In the genomic region with DNA sequence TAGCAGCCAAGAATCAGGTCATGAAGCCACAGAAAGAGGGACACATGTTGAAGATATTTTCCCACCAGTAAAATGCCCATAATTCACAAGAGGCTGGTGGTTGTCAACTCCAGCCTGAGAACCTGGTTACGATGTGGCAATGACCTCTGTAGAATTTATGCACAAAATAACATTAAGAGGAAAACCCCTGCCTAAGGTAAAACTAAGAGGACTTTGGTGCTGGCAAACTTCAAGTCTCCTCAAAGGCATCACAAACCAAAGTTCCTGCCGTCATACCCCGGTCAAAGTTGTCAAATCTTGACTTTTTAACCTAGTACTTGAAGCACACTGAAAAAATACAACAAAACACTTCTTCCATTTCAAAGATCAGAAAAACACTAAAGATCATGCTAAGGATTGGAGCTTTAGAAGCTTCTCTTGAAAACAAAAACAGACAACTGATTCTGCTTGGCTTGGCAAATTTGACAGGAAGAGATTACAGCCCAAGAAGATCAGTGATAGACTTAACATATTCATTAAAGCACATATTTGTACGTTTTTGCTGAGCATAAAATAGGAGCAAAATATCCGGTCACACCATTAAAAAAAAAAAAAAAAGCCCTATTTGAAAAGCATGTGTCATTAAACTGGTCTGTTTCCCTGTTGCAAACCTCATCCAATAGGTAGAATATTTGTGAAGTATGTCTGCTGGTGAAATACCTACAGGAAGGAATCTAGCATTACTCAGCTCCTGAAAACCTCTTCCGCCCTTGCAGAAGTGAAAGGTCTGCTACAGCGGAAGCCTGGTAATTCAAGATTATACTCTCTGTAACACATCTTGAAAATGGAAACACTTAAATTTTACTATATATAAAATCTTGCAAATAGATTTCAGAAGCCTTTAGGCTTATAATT, we compare ENCODE assay signal across 9 cellular contexts. TPM values are rescaled to one million over a fixed set of nuclear protein-coding genes. Genes with fewer than 3 reads are reported as not detected.
DNase-seq lines count a peak whose midpoint lies in the region; ATAC-seq and TF ChIP-seq lines count a peak whose summit lies in the region.
"Had no signal": no experiment of that assay in that cellular context is flagged by ENCODE, and none has a peak within 500 bp of the region (broad histone marks: within the 10 kb centered on the region; RNA-seq: fewer than 3 reads in every experiment).

No MANE protein-coding gene starts in this region.

- H3K4me3 Mint-ChIP-seq in T-cell = peak overlapping the region; percentile 51 to 61 (median 60)

- H2AFZ ChIP-seq in parathyroid adenoma = no peak overlapping the region

- no peaks in the 10 kb centered on the region for H3K27me3 ChIP-seq in parathyroid adenoma (ENCODE audit: control insufficient read depth, insufficient read depth, low read length)

- no peaks in the 10 kb centered on the region for H3K79me2 ChIP-seq in parathyroid adenoma

- H3K27ac Mint-ChIP-seq in T-cell = peak overlapping the region; percentile 94

- H3K36me3 Mint-ChIP-seq in T-cell = peaks cover 51% of the 10 kb centered on the region

- no peaks in the 10 kb centered on the region for H3K9me3 Mint-ChIP-seq in T-cell

- H3K9ac ChIP-seq in parathyroid adenoma = no peak overlapping the region

- no peaks in the 10 kb centered on the region for H3K36me3 ChIP-seq in parathyroid adenoma (ENCODE audit: control insufficient read depth, insufficient read depth, low read length)
- H3K36me3 ChIP-seq: prostate gland had no signal

- POLR2A ChIA-PET in T-cell (lab: Charles Lee) = interaction anchor here in 1 of 2 donors (0.6 kb wide), 1 partner anchor 314 kb away, joined by 3 read pairs; no protein-coding TSS in a partner anchor

- ATAC-seq in GM18868 (IDR thresholded peaks at IDR 0.05; ENCODE audit: unreplicated experiment) = peak; percentile 84
- ATAC-seq in T-cell (replicated peaks in 1 of 4) = peak; percentile 84 to 99 (median 94)
- ATAC-seq in HG03159 (IDR thresholded peaks at IDR 0.05; ENCODE audit: unreplicated experiment) = no peak
- no peak for ATAC-seq in GM19035 (IDR thresholded peaks at IDR 0.05; ENCODE audit: unreplicated experiment)

- H3K4me2 ChIP-seq in parathyroid adenoma (ENCODE audit: low read length) = peak overlapping the region; percentile 7

- H3K4me1 ChIP-seq in parathyroid adenoma = peaks cover 28% of the 10 kb centered on the region
- H3K4me1 ChIP-seq: prostate gland had no signal

- no peak overlapping the region for H3K4me3 ChIP-seq in parathyroid adenoma (ENCODE audit: low read depth, low read length)
- H3K4me3 ChIP-seq: prostate gland had no signal

- no peaks in the 10 kb centered on the region for H3K27me3 Mint-ChIP-seq in T-cell

- peak overlapping the region; percentile 41 for H3K27ac ChIP-seq in parathyroid adenoma
- H3K27ac ChIP-seq: prostate gland had no signal

- no peak for TF ChIP-seq CTCF in parathyroid adenoma (IDR thresholded peaks at IDR 0.05)

- DNase-seq in T-cell (peak in 18 of 34 experiments; percentile 20 to 66 (median 28)), dermis blood vessel endothelial cell (peak; percentile 90), HK-2 (ENCODE audit: unreplicated experiment) (no peak)
- DNase-seq: NCI-H510A had no signal

- H3K4me1 Mint-ChIP-seq in T-cell = peaks cover 56 to 76% (median 70%) of the 10 kb centered on the region in 3 donors

- H3K9me3 ChIP-seq in parathyroid adenoma (ENCODE audit: control insufficient read depth, low read length) = no peaks in the 10 kb centered on the region
- H3K9me3 ChIP-seq: prostate gland had no signal

- CTCF ChIA-PET in T-cell (lab: Charles Lee) = interaction anchor here (0.7 to 1.9 kb wide), 6 partner anchors 9 to 223 kb away, joined by 3 to 8 read pairs (median 6); no protein-coding TSS in a partner anchor

RNA-seq across cellular contexts. Expression of gene EIF4E3, which starts 22.8 kb away (rescaled TPM):
- 10 to 100 TPM; 32.3 to 62.5 (median 58.6) TPM for total RNA-seq in T-cell
- total RNA-seq in dermis blood vessel endothelial cell = 2.5 and 2.6 TPM in 2 replicates

RNA-seq across cellular contexts. Expression of gene GPR27, which starts 51.3 kb away (rescaled TPM):
- total RNA-seq in T-cell (1 to 10 TPM in 2 of 5 donors, under 1 TPM in 3; 0.42 to 1.3 (median 0.73) TPM), dermis blood vessel endothelial cell (not detected in 2 replicates)

Comparison
In these comparisons a context has a peak if more than half of its experiments do, and no peak if none do; other contexts are left out.
1. ATAC-seq: peak in GM18868 (single experiment) and T-cell (4 of 4); none in HG03159 (single experiment) and GM19035 (single experiment).